Comparison of ENCODE assay signal across 10 cellular contexts in genomic region chr4:89434364-89434988, GRCh38.
DNase-seq lines count a peak whose midpoint lies in the region; ATAC-seq and TF ChIP-seq lines count a peak whose summit lies in the region.
"Had no signal": no experiment of that assay in that cellular context is flagged by ENCODE, and none has a peak within 500 bp of the region (broad histone marks: within the 10 kb centered on the region; RNA-seq: fewer than 3 reads in every experiment).

No MANE protein-coding gene starts in this region.

- H3K9me3 Mint-ChIP-seq in naive thymus-derived CD8-positive, alpha-beta T cell = no peaks in the 10 kb centered on the region
- H3K9me3 Mint-ChIP-seq: activated naive CD4-positive, alpha-beta T cell treated with anti-CD3 and anti-CD28 coated beads, Interleukin-2, amount 50 U/mL, for 24 hours; CD8-positive, alpha-beta memory T cell had no signal

- in situ Hi-C loops in SK-MEL-5 (cut with HindIII; ENCODE audit: low pct_unique_long_range_greater_than_20kb, low sequenced_read_pairs) = no loop called here

- H3K4me1 ChIP-seq in KMS-11 (ENCODE audit: low read depth, poor library complexity, severe bottlenecking) = peaks cover 10% of the 10 kb centered on the region

- no peaks in the 10 kb centered on the region for H3K27me3 ChIP-seq in KMS-11 (ENCODE audit: insufficient read depth, low read depth)

- H3K4me3 Mint-ChIP-seq in naive thymus-derived CD8-positive, alpha-beta T cell = no peak overlapping the region
- H3K4me3 Mint-ChIP-seq: activated naive CD4-positive, alpha-beta T cell treated with anti-CD3 and anti-CD28 coated beads, Interleukin-2, amount 50 U/mL, for 24 hours; CD8-positive, alpha-beta memory T cell had no signal

- POLR2A ChIA-PET in naive thymus-derived CD8-positive, alpha-beta T cell (lab: Charles Lee) = interaction anchor here (1.1 kb wide), 1 partner anchor 209 kb away, joined by 3 read pairs; no protein-coding TSS in a partner anchor

- H3K27ac Mint-ChIP-seq in naive thymus-derived CD8-positive, alpha-beta T cell = no peak overlapping the region
- H3K27ac Mint-ChIP-seq: activated naive CD4-positive, alpha-beta T cell treated with anti-CD3 and anti-CD28 coated beads, Interleukin-2, amount 50 U/mL, for 24 hours; CD8-positive, alpha-beta memory T cell had no signal

- peaks cover 0 to 4% (median 0%) of the 10 kb centered on the region in 5 donors for H3K27me3 Mint-ChIP-seq in naive thymus-derived CD8-positive, alpha-beta T cell
- H3K27me3 Mint-ChIP-seq: activated naive CD4-positive, alpha-beta T cell treated with anti-CD3 and anti-CD28 coated beads, Interleukin-2, amount 50 U/mL, for 24 hours; CD8-positive, alpha-beta memory T cell had no signal

- H3K36me3 Mint-ChIP-seq in naive thymus-derived CD8-positive, alpha-beta T cell = no peaks in the 10 kb centered on the region
- H3K36me3 Mint-ChIP-seq: activated naive CD4-positive, alpha-beta T cell treated with anti-CD3 and anti-CD28 coated beads, Interleukin-2, amount 50 U/mL, for 24 hours had no signal

- DNase-seq in NCI-H510A treated with DMSO at 0.1 percent for 48 hours (lab: John Stamatoyannopoulos, UW) (peak; percentile 70), NCI-H510A (lab: John Stamatoyannopoulos, UW) (no peak), SK-MEL-5 (ENCODE audit: low read depth, low spot score) (peak; percentile 63)
- peak in 4 of 10 donors; percentile 13 to 63 (median 49) for DNase-seq in naive thymus-derived CD8-positive, alpha-beta T cell

- no peak overlapping the region for H3K4me2 ChIP-seq in KMS-11

- H3K9ac ChIP-seq in KMS-11 = no peak overlapping the region

- H4K20me1 ChIP-seq in KMS-11 (ENCODE audit: insufficient read depth) = no peaks in the 10 kb centered on the region

- no peaks in the 10 kb centered on the region for H3K36me3 ChIP-seq in KMS-11 (ENCODE audit: insufficient read depth)

- H3K4me3 ChIP-seq in KMS-11 (IDR thresholded peaks at IDR 0.05; ENCODE audit: insufficient read depth, low read depth, low read length) = no peak overlapping the region

- H3K27ac ChIP-seq in KMS-11 = no peak overlapping the region

- no peak overlapping the region for H2AFZ ChIP-seq in KMS-11 (ENCODE audit: low read depth)

- TF ChIP-seq CTCF in KMS-11 (conservative IDR thresholded peaks at IDR 0.05; ENCODE audit: low read depth, low read length) = peak; percentile 85

- peaks cover 3 to 12% (median 8%) of the 10 kb centered on the region in 4 donors for H3K4me1 Mint-ChIP-seq in naive thymus-derived CD8-positive, alpha-beta T cell

- H3K79me2 ChIP-seq in KMS-11 (ENCODE audit: insufficient read depth, low read depth) = no peaks in the 10 kb centered on the region

- peak; percentile 75 for ATAC-seq in GM21619 (IDR thresholded peaks at IDR 0.05; ENCODE audit: unreplicated experiment)
- peak; percentile 43 for ATAC-seq in esophagus mucosa
- ATAC-seq in naive thymus-derived CD8-positive, alpha-beta T cell = peak; percentile 67 to 75
- ATAC-seq in HG03045 (IDR thresholded peaks at IDR 0.05; ENCODE audit: unreplicated experiment) = no peak
